8 cellular contexts compared by ENCODE assay signal in genomic region chr5:151758430-151759241, GRCh38. TPM values are rescaled to one million over a fixed set of nuclear protein-coding genes. Genes with fewer than 3 reads are reported as not detected.
DNase-seq lines count a peak whose midpoint lies in the region; TF ChIP-seq lines count a peak whose summit lies in the region.

Gene ATOX1, minus strand, starts transcription at chr5:151758631. Its CDS starts 80 bp downstream, at chr5:151758551.

- in situ Hi-C loops in G401 (cut with HindIII; ENCODE audit: low sequenced_read_pairs) (no loop called here), GM23248 (cut with MboI) (no loop called here), SK-MEL-5 (cut with HindIII; ENCODE audit: low pct_unique_long_range_greater_than_20kb, low sequenced_read_pairs) (no loop called here)

- peak within 1 kb of the TSS; percentile 97 for H3K9ac ChIP-seq in GM23248

- H3K27me3 ChIP-seq in GM23248 (replicated peaks; ENCODE audit: insufficient read depth) = no peaks in the 10 kb centered on the region
- no peaks in the 10 kb centered on the region for H3K27me3 ChIP-seq in neutrophil

- peak within 1 kb of the TSS; percentile 96 for H3K4me2 ChIP-seq in GM23248 (ENCODE audit: unreplicated experiment)

- no peaks in the 10 kb centered on the region for H3K36me3 ChIP-seq in GM23248 (ENCODE audit: low read depth)
- H3K36me3 ChIP-seq in neutrophil = no peaks in the 10 kb centered on the region

- H3K4me1 ChIP-seq in GM23248 (ENCODE audit: insufficient read depth) (peaks cover 6% of the 10 kb centered on the region), neutrophil (ENCODE audit: control insufficient read depth in 1 of 2, insufficient read depth in 1 of 2, low read depth in 1 of 2, low read length in 1 of 2) (peaks cover 30% of the 10 kb centered on the region in 2 experiments)

- H4K20me1 ChIP-seq in GM23248 (ENCODE audit: insufficient read depth) = no peaks in the 10 kb centered on the region

- H3F3A ChIP-seq in GM23248 (ENCODE audit: insufficient read depth) = peaks cover 5% of the 10 kb centered on the region; the same call in 1 of the 2 replicates

- peak within 1 kb of the TSS; percentile 99 for H2AFZ ChIP-seq in GM23248

- H3K27ac ChIP-seq in GM23248 (peak within 1 kb of the TSS; percentile 81), neutrophil (peak within 1 kb of the TSS; percentile 79), substantia nigra (ENCODE audit: low read depth, low read length, poor library complexity, severe bottlenecking) (peak within 1 kb of the TSS; percentile 97)

- H3K79me2 ChIP-seq in GM23248 (ENCODE audit: insufficient read depth) = peaks cover 47% of the 10 kb centered on the region

- DNase-seq in G401 (ENCODE audit: low spot score) = peak; percentile 94
- DNase-seq in GM23248 = peak; percentile 98
- DNase-seq in Kasumi-1 (lab: John Stamatoyannopoulos, UW) = peak; percentile 69 to 79
- peak; percentile 88 for DNase-seq in SK-MEL-5 (ENCODE audit: low read depth, low spot score)
- peak; percentile 92 for DNase-seq in activated naive CD4-positive, alpha-beta T cell treated with Interleukin-2 at 50 U/mL for 16 hours
- peak; percentile 80 for DNase-seq in foreskin melanocyte
- peak; percentile 51 to 97 (median 86) for DNase-seq in substantia nigra (lab: John Stamatoyannopoulos, UW)

- 7% methylated on average over 46 to 55 of the region's 61 CpGs for WGBS in GM23248 (ENCODE audit: low coverage in 1 of 2, low lambda C conversion rate in 2 of 2, missing lambda C conversion rate in 2 of 2), 2 experiments

- H3K9me2 ChIP-seq in GM23248 (ENCODE audit: insufficient read depth) = no peaks in the 10 kb centered on the region

- H3K4me3 ChIP-seq in GM23248 (peak within 1 kb of the TSS; percentile 90), neutrophil (ENCODE audit: low read depth in 1 of 2, low read length in 1 of 2) (peak within 1 kb of the TSS; percentile 83 to 90)

- H3K9me3 ChIP-seq in GM23248 (ENCODE audit: low read depth) = no peaks in the 10 kb centered on the region
- no peaks in the 10 kb centered on the region for H3K9me3 ChIP-seq in neutrophil

- peak; percentile 82 for TF ChIP-seq CTCF in neutrophil (IDR thresholded peaks at IDR 0.05)

RNA-seq across cellular contexts. Expression of gene ATOX1, which starts in this region (rescaled TPM):
- 53.7 and 112 TPM in 2 replicates for total RNA-seq in G401 (2014; rRNA removed; shearing (Covaris generic))
- 52.2 and 126 TPM in 2 replicates for total RNA-seq in GM23248 (2014; rRNA removed; shearing (Covaris generic))
- polyA plus RNA-seq in GM23248 (2016; fragmentation: Nextera tagmentation; extraction: Ambion mirVana) = 278 and 296 TPM in 2 replicates
- 941 and 954 TPM in 2 replicates for total RNA-seq in SK-MEL-5 (2014; rRNA removed; shearing (Covaris generic))
- polyA plus RNA-seq in SK-MEL-5 (2015; cell fraction: cytosol; rRNA removed) = 2,137 and 3,593 TPM in 2 replicates
- polyA plus RNA-seq in SK-MEL-5 (2015; cell fraction: nucleus; rRNA removed) = 329 and 333 TPM in 2 replicates

Comparison
In these comparisons a context has a peak if more than half of its experiments do, and no peak if none do; other contexts are left out.
1. Peak in every context shown above with its lines: DNase-seq, H3K4me3 ChIP-seq and H3K27ac ChIP-seq.